In the genomic region with DNA sequence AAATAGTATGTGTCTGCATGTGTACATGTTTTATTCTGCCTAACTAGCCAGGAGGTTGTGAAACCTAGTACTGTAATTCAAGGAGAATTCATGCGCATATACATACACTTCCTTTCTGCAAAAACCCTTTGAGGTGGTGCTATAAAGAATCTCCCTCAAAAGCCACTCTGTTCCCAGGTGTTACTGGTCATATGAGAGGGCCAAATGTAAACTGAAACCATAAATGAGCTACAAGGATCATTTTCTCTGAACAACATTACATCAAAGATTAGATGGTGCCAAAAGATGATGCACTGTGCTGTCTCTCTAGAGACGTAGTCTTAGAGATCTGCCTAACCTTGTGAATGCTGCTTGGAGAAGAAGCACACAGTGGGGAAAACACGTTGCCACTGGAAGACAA, we compare ENCODE assay signal across 9 cellular contexts. TPM values are rescaled to one million over a fixed set of nuclear protein-coding genes. Genes with fewer than 3 reads are reported as not detected.
A peak's percentile ranks its signal among the peaks of the same experiment; 100 is the strongest.
DNase-seq lines count a peak whose midpoint lies in the region; ATAC-seq and TF ChIP-seq lines count a peak whose summit lies in the region.
"Had no signal": no experiment of that assay in that cellular context is flagged by ENCODE, and none has a peak within 500 bp of the region (broad histone marks: within the 10 kb centered on the region; RNA-seq: fewer than 3 reads in every experiment).

No MANE protein-coding gene starts in this region.

- H3K14ac ChIP-seq in neuronal stem cell (ENCODE audit: low read length) = no peak overlapping the region

- H4K8ac ChIP-seq in neuronal stem cell (ENCODE audit: low read depth, low read length) = no peak overlapping the region

- H3K9me3 Mint-ChIP-seq in mesothelial cell of epicardium = no peaks in the 10 kb centered on the region
- H3K9me3 Mint-ChIP-seq in activated CD8-positive, alpha-beta memory T cell treated with anti-CD3 and anti-CD28 coated beads, Interleukin-2, amount 10 ng/mL, durations not matched to agents 7 days and 5 days (ENCODE audit: low read depth) = no peaks in the 10 kb centered on the region

- peaks cover 2 to 78% of the 10 kb centered on the region in 2 donors for H3K36me3 ChIP-seq in neuronal stem cell (replicated peaks in 1 of 2; ENCODE audit: control insufficient read depth in 2 of 2, insufficient read depth in 2 of 2, low read length in 2 of 2)

- H3K4ac ChIP-seq in neuronal stem cell (ENCODE audit: low read length) = no peak overlapping the region

- no peaks in the 10 kb centered on the region for H3K27me3 ChIP-seq in neuronal stem cell (ENCODE audit: control insufficient read depth in 3 of 3, insufficient read depth in 3 of 3, low read depth in 1 of 3, low read length in 3 of 3)

- H3K9ac ChIP-seq in neuronal stem cell (ENCODE audit: low read depth, low read length, poor library complexity) = no peak overlapping the region

- H3K27ac ChIP-seq in neuronal stem cell (replicated peaks; ENCODE audit: low read length) = no peak overlapping the region
- H3K27ac ChIP-seq: HL-60 had no signal

- no peaks in the 10 kb centered on the region for H3K27me3 Mint-ChIP-seq in mesothelial cell of epicardium (ENCODE audit: low read depth)
- H3K27me3 Mint-ChIP-seq in activated CD8-positive, alpha-beta memory T cell treated with anti-CD3 and anti-CD28 coated beads, Interleukin-2, amount 10 ng/mL, durations not matched to agents 7 days and 5 days = peaks cover 21% of the 10 kb centered on the region

- peak; percentile 84 for DNase-seq in NCI-H2171 treated with DMSO at 0.1 percent for 48 hours (lab: John Stamatoyannopoulos, UW)
- DNase-seq in mesothelial cell of epicardium (ENCODE audit: low spot score in 2 of 2, unreplicated experiment in 2 of 2) = no peak
- no peak for DNase-seq in activated CD8-positive, alpha-beta memory T cell treated with anti-CD3 and anti-CD28 coated beads, Interleukin-2, amount 10 ng/mL, durations not matched to agents 7 days and 5 days
- no peak for DNase-seq in anterior cingulate cortex (lab: John Stamatoyannopoulos, UW)
- DNase-seq in NCI-H345 treated with DMSO at 0.1 percent for 48 hours (lab: John Stamatoyannopoulos, UW; ENCODE audit: unreplicated experiment) = no peak
- no peak for DNase-seq in neuronal stem cell (ENCODE audit: low spot score)

- no peak overlapping the region for H4K91ac ChIP-seq in neuronal stem cell (ENCODE audit: low read depth, low read length, poor library complexity)

- no peak overlapping the region for H2BK120ac ChIP-seq in neuronal stem cell (ENCODE audit: low read depth, low read length)

- no peak overlapping the region for H2BK15ac ChIP-seq in neuronal stem cell (ENCODE audit: low read length)

- no peak overlapping the region for H3K4me2 ChIP-seq in neuronal stem cell (ENCODE audit: insufficient read depth, low read length, poor library complexity, severe bottlenecking)

- peaks cover 17 to 37% of the 10 kb centered on the region in 2 donors for H3K4me1 ChIP-seq in neuronal stem cell (ENCODE audit: control insufficient read depth in 2 of 2, insufficient read depth in 1 of 2, low read depth in 1 of 2, low read length in 2 of 2)

- peaks cover 95% of the 10 kb centered on the region for H3K4me1 Mint-ChIP-seq in mesothelial cell of epicardium
- H3K4me1 Mint-ChIP-seq in activated CD8-positive, alpha-beta memory T cell treated with anti-CD3 and anti-CD28 coated beads, Interleukin-2, amount 10 ng/mL, durations not matched to agents 7 days and 5 days = peaks cover 7% of the 10 kb centered on the region

- CTCF ChIA-PET in activated CD8-positive, alpha-beta memory T cell treated with anti-CD3 and anti-CD28 coated beads, Interleukin-2, amount 10 ng/mL, durations not matched to agents 7 days and 5 days (lab: Charles Lee) = interaction anchor here (1.2 kb wide), 1 partner anchor 16 kb away, joined by 3 read pairs; the partner anchor contains the start of gene NREP

- peaks cover 0 to 8% of the 10 kb centered on the region in 2 donors for H3K9me3 ChIP-seq in neuronal stem cell (replicated peaks in 1 of 2; ENCODE audit: control insufficient read depth in 2 of 2, insufficient read depth in 1 of 2, low read depth in 1 of 2, low read length in 2 of 2)

- ATAC-seq in GM18858 (IDR thresholded peaks at IDR 0.05; ENCODE audit: unreplicated experiment) (peak; percentile 61), HG02642 (IDR thresholded peaks at IDR 0.05; ENCODE audit: poor library complexity, unreplicated experiment) (peak; percentile 46)
- no peak for ATAC-seq in activated CD8-positive, alpha-beta memory T cell treated with anti-CD3 and anti-CD28 coated beads, Interleukin-2, amount 10 ng/mL, durations not matched to agents 7 days and 5 days

- H2BK5ac ChIP-seq in neuronal stem cell (ENCODE audit: low read length) = no peak overlapping the region

- H3K18ac ChIP-seq in neuronal stem cell (ENCODE audit: low read length) = no peak overlapping the region

- no CpG with 5 or more reads among the region's 3 CpGs for WGBS in neuronal stem cell (ENCODE audit: extremely low coverage in 2 of 2, insufficient read length in 2 of 2, insufficient replicate concordance in 1 of 2), 2 donors

- H2AK5ac ChIP-seq in neuronal stem cell (ENCODE audit: low read depth, low read length) = no peak overlapping the region

- TF ChIP-seq CTCF in mesothelial cell of epicardium (IDR thresholded peaks at IDR 0.05; ENCODE audit: unreplicated experiment) = no peak

- H3K27ac Mint-ChIP-seq in mesothelial cell of epicardium = peak overlapping the region; percentile 94
- H3K27ac Mint-ChIP-seq in activated CD8-positive, alpha-beta memory T cell treated with anti-CD3 and anti-CD28 coated beads, Interleukin-2, amount 10 ng/mL, durations not matched to agents 7 days and 5 days = no peak overlapping the region

- H2AFZ ChIP-seq in neuronal stem cell (ENCODE audit: low read length) = no peak overlapping the region

- peaks cover 3% of the 10 kb centered on the region for H3K79me1 ChIP-seq in neuronal stem cell (ENCODE audit: low read depth, low read length)

- H3K36me3 Mint-ChIP-seq in mesothelial cell of epicardium = peaks cover 12% of the 10 kb centered on the region
- H3K36me3 Mint-ChIP-seq in activated CD8-positive, alpha-beta memory T cell treated with anti-CD3 and anti-CD28 coated beads, Interleukin-2, amount 10 ng/mL, durations not matched to agents 7 days and 5 days = no peaks in the 10 kb centered on the region

- no peak overlapping the region for H3K4me3 ChIP-seq in neuronal stem cell (ENCODE audit: low read length in 2 of 2)

- no peak overlapping the region for H3K23ac ChIP-seq in neuronal stem cell (ENCODE audit: low read depth, low read length, poor library complexity)

- no peak overlapping the region for H2BK12ac ChIP-seq in neuronal stem cell (ENCODE audit: low read length)

- no peak overlapping the region for H3K4me3 Mint-ChIP-seq in mesothelial cell of epicardium
- no peak overlapping the region for H3K4me3 Mint-ChIP-seq in activated CD8-positive, alpha-beta memory T cell treated with anti-CD3 and anti-CD28 coated beads, Interleukin-2, amount 10 ng/mL, durations not matched to agents 7 days and 5 days

RNA-seq across cellular contexts. Expression of gene NREP, which starts 15.7 kb away (rescaled TPM):
- 756 to 790 TPM (median 778 TPM) in 3 replicates for total RNA-seq in mesothelial cell of epicardium
- 1 to 10 TPM; 5.4 to 7.0 TPM for total RNA-seq in activated CD8-positive, alpha-beta memory T cell treated with anti-CD3 and anti-CD28 coated beads, Interleukin-2, amount 10 ng/mL, durations not matched to agents 7 days and 5 days
- 466 TPM for polyA plus RNA-seq in neuronal stem cell (2013, experiment 1 of 2)
- polyA plus RNA-seq in neuronal stem cell (2013, experiment 2 of 2) = 470 TPM

Comparison
In these comparisons a context has a peak if more than half of its experiments do, and no peak if none do; other contexts are left out.
1. RNA of gene NREP, which starts 15.7 kb away (total RNA-seq): 756 to 790 TPM in mesothelial cell of epicardium; 5.4 to 7.0 TPM in activated CD8-positive, alpha-beta memory T cell treated with anti-CD3 and anti-CD28 coated beads, Interleukin-2, amount 10 ng/mL, durations not matched to agents 7 days and 5 days; every median in the first group is over 10 times any median in the second.